Comparison of ENCODE assay signal across 1 cellular context in the genomic region with DNA sequence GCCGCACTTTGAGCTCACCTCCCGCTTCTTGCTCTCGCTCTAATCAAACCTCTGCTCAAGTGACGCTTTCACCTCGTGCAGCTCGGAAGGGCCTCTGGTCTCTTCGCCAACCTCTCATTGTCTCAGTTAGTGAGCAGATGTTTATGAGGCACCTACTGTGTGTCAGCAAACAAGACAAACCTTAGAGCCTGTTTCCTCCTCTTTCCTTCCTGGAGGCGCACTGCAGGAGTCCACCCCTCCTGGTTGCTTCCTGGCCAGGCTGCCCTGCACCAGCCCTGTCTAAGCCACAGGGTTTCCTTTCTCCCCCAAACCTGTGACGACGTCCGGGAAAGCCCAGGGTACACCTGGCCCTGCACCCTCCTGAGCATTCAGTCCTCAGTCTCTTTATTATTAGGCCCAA.
TF ChIP-seq lines count a peak whose summit lies in the region.

No MANE protein-coding gene starts in this region.

TF ChIP-seq in HEK293, 187 proteins besides CTCF, POLR2A, EP300 and RAD21 (continued from another document):
- TF ChIP-seq, protein P1, sequence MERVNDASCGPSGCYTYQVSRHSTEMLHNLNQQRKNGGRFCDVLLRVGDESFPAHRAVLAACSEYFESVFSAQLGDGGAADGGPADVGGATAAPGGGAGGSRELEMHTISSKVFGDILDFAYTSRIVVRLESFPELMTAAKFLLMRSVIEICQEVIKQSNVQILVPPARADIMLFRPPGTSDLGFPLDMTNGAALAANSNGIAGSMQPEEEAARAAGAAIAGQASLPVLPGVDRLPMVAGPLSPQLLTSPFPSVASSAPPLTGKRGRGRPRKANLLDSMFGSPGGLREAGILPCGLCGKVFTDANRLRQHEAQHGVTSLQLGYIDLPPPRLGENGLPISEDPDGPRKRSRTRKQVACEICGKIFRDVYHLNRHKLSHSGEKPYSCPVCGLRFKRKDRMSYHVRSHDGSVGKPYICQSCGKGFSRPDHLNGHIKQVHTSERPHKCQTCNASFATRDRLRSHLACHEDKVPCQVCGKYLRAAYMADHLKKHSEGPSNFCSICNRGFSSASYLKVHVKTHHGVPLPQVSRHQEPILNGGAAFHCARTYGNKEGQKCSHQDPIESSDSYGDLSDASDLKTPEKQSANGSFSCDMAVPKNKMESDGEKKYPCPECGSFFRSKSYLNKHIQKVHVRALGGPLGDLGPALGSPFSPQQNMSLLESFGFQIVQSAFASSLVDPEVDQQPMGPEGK (tag by site-specific recombination; IDR thresholded peaks at IDR 0.05), result no peak
- TF ChIP-seq ZNF777 (tag by site-specific recombination; IDR thresholded peaks at IDR 0.05; ENCODE audit: borderline replicate concordance), result no peak
- TF ChIP-seq, protein P2, sequence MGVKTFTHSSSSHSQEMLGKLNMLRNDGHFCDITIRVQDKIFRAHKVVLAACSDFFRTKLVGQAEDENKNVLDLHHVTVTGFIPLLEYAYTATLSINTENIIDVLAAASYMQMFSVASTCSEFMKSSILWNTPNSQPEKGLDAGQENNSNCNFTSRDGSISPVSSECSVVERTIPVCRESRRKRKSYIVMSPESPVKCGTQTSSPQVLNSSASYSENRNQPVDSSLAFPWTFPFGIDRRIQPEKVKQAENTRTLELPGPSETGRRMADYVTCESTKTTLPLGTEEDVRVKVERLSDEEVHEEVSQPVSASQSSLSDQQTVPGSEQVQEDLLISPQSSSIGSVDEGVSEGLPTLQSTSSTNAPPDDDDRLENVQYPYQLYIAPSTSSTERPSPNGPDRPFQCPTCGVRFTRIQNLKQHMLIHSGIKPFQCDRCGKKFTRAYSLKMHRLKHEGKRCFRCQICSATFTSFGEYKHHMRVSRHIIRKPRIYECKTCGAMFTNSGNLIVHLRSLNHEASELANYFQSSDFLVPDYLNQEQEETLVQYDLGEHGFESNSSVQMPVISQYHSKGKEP (tag by site-specific recombination; IDR thresholded peaks at IDR 0.05), result no peak
TF ChIP-seq in HEK293: peak in this region for 2.
